In genomic region chr14:68564826-68565760, GRCh38 we compare ENCODE assay signal across 1 cellular context.
TF ChIP-seq lines count a peak whose summit lies in the region.

No MANE protein-coding gene starts in this region.

TF ChIP-seq in WTC11, 78 proteins besides CTCF, POLR2A, EP300 and RAD21 (continued from another document):
- TF ChIP-seq PRDM15 (CRISPR knock-in tag; IDR thresholded peaks at IDR 0.05) (no peak), ZNF232 (CRISPR knock-in tag; IDR thresholded peaks at IDR 0.05) (no peak), ZNF671 (CRISPR knock-in tag; IDR thresholded peaks at IDR 0.05) (no peak), ZNF396 (CRISPR knock-in tag; IDR thresholded peaks at IDR 0.05; ENCODE audit: borderline replicate concordance) (no peak), FOXJ3 (CRISPR knock-in tag; IDR thresholded peaks at IDR 0.05; ENCODE audit: borderline replicate concordance) (no peak)
TF ChIP-seq in WTC11: peak in this region for 0.
